Comparison of ENCODE assay signal across 17 cellular contexts in the genomic region with DNA sequence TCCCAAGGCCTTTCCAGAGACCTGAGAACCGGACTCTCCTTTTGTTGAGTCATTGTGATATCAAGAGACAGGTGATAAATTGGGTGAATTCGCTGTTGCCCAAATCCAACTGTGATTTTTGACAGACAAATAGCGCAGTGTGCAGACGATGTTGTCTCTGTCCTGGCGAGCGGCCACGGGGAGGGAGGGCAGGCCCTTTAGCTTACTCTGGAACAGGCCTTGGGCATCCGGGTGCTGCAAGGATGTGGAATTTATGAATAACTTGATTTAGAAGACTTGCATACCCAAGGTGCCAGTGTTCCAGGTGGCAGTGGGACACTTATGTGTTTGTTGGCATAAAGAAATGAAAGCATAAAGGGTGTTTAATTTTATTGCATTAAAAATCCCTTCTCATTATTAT. TPM values are rescaled to one million over a fixed set of nuclear protein-coding genes. Genes with fewer than 3 reads are reported as not detected.
DNase-seq lines count a peak whose midpoint lies in the region; ATAC-seq and TF ChIP-seq lines count a peak whose summit lies in the region.
"Had no signal": no experiment of that assay in that cellular context is flagged by ENCODE, and none has a peak within 500 bp of the region (broad histone marks: within the 10 kb centered on the region; RNA-seq: fewer than 3 reads in every experiment).

No MANE protein-coding gene starts in this region.

- H3K4me3 ChIP-seq in breast epithelium, result no peak overlapping the region
- no peak overlapping the region for H3K4me3 ChIP-seq in suprapubic skin
- no peak overlapping the region for H3K4me3 ChIP-seq in esophagus muscularis mucosa
- H3K4me3 ChIP-seq: K562, upper lobe of left lung had no signal

- TF ChIP-seq POLR2A in breast epithelium (IDR thresholded peaks at IDR 0.05) (no peak), suprapubic skin (IDR thresholded peaks at IDR 0.05) (no peak), esophagus muscularis mucosa (IDR thresholded peaks at IDR 0.05; ENCODE audit: low read depth) (no peak)

- TF ChIP-seq CTCF in breast epithelium (IDR thresholded peaks at IDR 0.05) (no peak), suprapubic skin (IDR thresholded peaks at IDR 0.05) (no peak), esophagus muscularis mucosa (IDR thresholded peaks at IDR 0.05) (no peak)

- ATAC-seq in HG02588 (IDR thresholded peaks at IDR 0.05; ENCODE audit: unreplicated experiment), result no peak
- ATAC-seq: foreskin keratinocyte, K562 had no signal

- H3K27ac ChIP-seq in breast epithelium (peak overlapping the region; percentile 43 to 59), suprapubic skin (peak overlapping the region; percentile 34), esophagus muscularis mucosa (replicated peaks in 1 of 4) (no peak overlapping the region)
- H3K27ac ChIP-seq: foreskin keratinocyte, upper lobe of left lung had no signal

- intact Hi-C loops in breast epithelium (cut with DNase I; ENCODE audit: low total_unique reads), result no loop called here
- intact Hi-C loops in esophagus muscularis mucosa (cut with DNase I), result no loop called here

- 50% methylated on average over 8 of the region's 8 CpGs for WGBS in suprapubic skin
- WGBS in esophagus muscularis mucosa, result 49% methylated on average over 8 of the region's 8 CpGs

- DNase-seq in SHP77 (lab: John Stamatoyannopoulos, UW) (peak; percentile 28 to 61), SHP77 treated with DMSO at 0.1 percent for 48 hours (lab: John Stamatoyannopoulos, UW) (no peak), breast epithelium (ENCODE audit: low spot score in 2 of 2) (peak; percentile 66 to 88), medulla oblongata (ENCODE audit: extremely low spot score) (peak; percentile 82), suprapubic skin (ENCODE audit: low spot score in 2 of 2) (peak in 1 of 2 donors; percentile 84), esophagus muscularis mucosa (ENCODE audit: extremely low spot score) (no peak), NCI-H2171 (lab: John Stamatoyannopoulos, UW) (no peak)
- DNase-seq: ACHN; activated CD8-positive, alpha-beta memory T cell treated with anti-CD3 and anti-CD28 coated beads, Interleukin-2, amount 50 U/mL, for 48 hours; Calu3; foreskin keratinocyte; H9; kidney glomerular epithelial cell; NCI-H187 treated with DMSO at 0.1 percent for 48 hours had no signal

- H3K9me3 ChIP-seq in breast epithelium (no peaks in the 10 kb centered on the region), suprapubic skin (no peaks in the 10 kb centered on the region), esophagus muscularis mucosa (no peaks in the 10 kb centered on the region)
- H3K9me3 ChIP-seq: upper lobe of left lung had no signal

- TF ChIP-seq EP300 in suprapubic skin (IDR thresholded peaks at IDR 0.05), result no peak
- no peak for TF ChIP-seq EP300 in esophagus muscularis mucosa (IDR thresholded peaks at IDR 0.05)

- no peaks in the 10 kb centered on the region for H3K36me3 ChIP-seq in breast epithelium
- no peaks in the 10 kb centered on the region for H3K36me3 ChIP-seq in suprapubic skin
- no peaks in the 10 kb centered on the region for H3K36me3 ChIP-seq in esophagus muscularis mucosa
- H3K36me3 ChIP-seq: upper lobe of left lung had no signal

- no peaks in the 10 kb centered on the region for H3K27me3 ChIP-seq in breast epithelium
- H3K27me3 ChIP-seq in suprapubic skin, result no peaks in the 10 kb centered on the region
- H3K27me3 ChIP-seq in esophagus muscularis mucosa, result no peaks in the 10 kb centered on the region
- H3K27me3 ChIP-seq: foreskin keratinocyte, upper lobe of left lung had no signal

- peaks cover 3 to 8% of the 10 kb centered on the region in 2 donors for H3K4me1 ChIP-seq in breast epithelium
- peaks cover 19% of the 10 kb centered on the region for H3K4me1 ChIP-seq in suprapubic skin
- H3K4me1 ChIP-seq in esophagus muscularis mucosa, result peaks cover 0 to 11% (median 0%) of the 10 kb centered on the region in 4 donors
- H3K4me1 ChIP-seq: foreskin keratinocyte, upper lobe of left lung had no signal

RNA-seq across cellular contexts. Expression of a gene that starts 9.2 kb away (rescaled TPM):
- total RNA-seq in breast epithelium (10 to 100 TPM; 20.3 to 45.4 (median 40.6) TPM), suprapubic skin (10 to 100 TPM; 39.7 to 50.9 (median 46.0) TPM), esophagus muscularis mucosa (1 to 10 TPM; 6.8 to 8.7 (median 8.2) TPM)

Comparison
In these comparisons a context has a peak if more than half of its experiments do, and no peak if none do; other contexts are left out.
1. DNase-seq: peak in SHP77 (2 of 2), breast epithelium (2 of 2) and medulla oblongata (single experiment); none in SHP77 treated with DMSO at 0.1 percent for 48 hours (single experiment), esophagus muscularis mucosa (single experiment) and NCI-H2171 (single experiment).
2. H3K27ac ChIP-seq: peak in breast epithelium (2 of 2) and suprapubic skin (single experiment); none in esophagus muscularis mucosa (0 of 4).